Comparison of ENCODE assay signal across 8 cellular contexts in genomic region chr16:30875881-30876791, GRCh38. TPM values are rescaled to one million over a fixed set of nuclear protein-coding genes. Genes with fewer than 3 reads are reported as not detected.
DNase-seq lines count a peak whose midpoint lies in the region; ATAC-seq and TF ChIP-seq lines count a peak whose summit lies in the region.

No MANE protein-coding gene starts in this region.

- peak overlapping the region; percentile 92 to 95 for H3K9ac ChIP-seq in mucosa of rectum (ENCODE audit: low read depth in 1 of 2, low read length in 2 of 2)

- H3K4me1 ChIP-seq in SJCRH30 (peaks cover 5% of the 10 kb centered on the region; the same call in 1 of the 2 replicates), mucosa of rectum (ENCODE audit: control insufficient read depth in 2 of 2, insufficient read depth in 2 of 2, low read length in 2 of 2) (peaks cover 18 to 25% of the 10 kb centered on the region in 2 donors)

- DNase-seq in DMS53 (lab: John Stamatoyannopoulos, UW) (peak; percentile 51), DMS53 treated with DMSO at 0.1 percent for 48 hours (lab: John Stamatoyannopoulos, UW; ENCODE audit: unreplicated experiment) (no peak), SJCRH30 (peak; percentile 26 to 48), choroid plexus epithelial cell (ENCODE audit: low read depth) (peak; percentile 25), NCI-H2196 (lab: John Stamatoyannopoulos, UW; ENCODE audit: unreplicated experiment) (no peak), G401 (ENCODE audit: low spot score) (no peak)

- H3K27ac ChIP-seq in SJCRH30 (peak overlapping the region; percentile 81), mucosa of rectum (ENCODE audit: low read depth in 2 of 2, low read length in 2 of 2) (peak overlapping the region; percentile 94 to 97)

- H3K36me3 ChIP-seq in SJCRH30 (no peaks in the 10 kb centered on the region), mucosa of rectum (ENCODE audit: control insufficient read depth in 2 of 2, insufficient read depth in 2 of 2, low read length in 2 of 2) (peaks cover 9 to 10% of the 10 kb centered on the region in 2 donors)

- no peaks in the 10 kb centered on the region for H3K9me3 ChIP-seq in SJCRH30 (replicated peaks)
- no peaks in the 10 kb centered on the region for H3K9me3 ChIP-seq in mucosa of rectum (ENCODE audit: control insufficient read depth in 2 of 2, low read length in 2 of 2)

- peak; percentile 32 for ATAC-seq in HG02588 (IDR thresholded peaks at IDR 0.05; ENCODE audit: unreplicated experiment)

- in situ Hi-C loops in G401 (cut with HindIII; ENCODE audit: low sequenced_read_pairs): no loop called here

- H3K27me3 ChIP-seq in SJCRH30: no peaks in the 10 kb centered on the region
- H3K27me3 ChIP-seq in mucosa of rectum (ENCODE audit: control insufficient read depth in 2 of 2, insufficient read depth in 2 of 2, low read length in 2 of 2): no peaks in the 10 kb centered on the region

- no peak for TF ChIP-seq CTCF in choroid plexus epithelial cell (conservative IDR thresholded peaks at IDR 0.05; ENCODE audit: low read depth, low read length)

- H3K4me3 ChIP-seq in SJCRH30: peak overlapping the region; percentile 74
- peak overlapping the region; percentile 88 for H3K4me3 ChIP-seq in choroid plexus epithelial cell (ENCODE audit: low read depth, low read length)
- H3K4me3 ChIP-seq in mucosa of rectum (ENCODE audit: low read length in 2 of 2): peak overlapping the region; percentile 75 to 96

RNA-seq across cellular contexts. Expression of gene BCL7C, which starts 17.7 kb away (rescaled TPM):
- total RNA-seq in SJCRH30 (2014; rRNA removed; shearing (Covaris generic)): 28.1 and 30.3 TPM in 2 replicates
- total RNA-seq in G401 (2014; rRNA removed; shearing (Covaris generic)): 58.1 and 89.3 TPM in 2 replicates

RNA-seq across cellular contexts. Expression of gene CTF1, which starts 20.3 kb away (rescaled TPM):
- total RNA-seq in SJCRH30 (2014; rRNA removed; shearing (Covaris generic)): 1.3 and 1.4 TPM in 2 replicates
- total RNA-seq in G401 (2014; rRNA removed; shearing (Covaris generic)): 2.1 and 2.4 TPM in 2 replicates

RNA-seq across cellular contexts. Expression of gene FBXL19, which starts 47.2 kb away (rescaled TPM):
- 14.2 and 14.4 TPM in 2 replicates for total RNA-seq in SJCRH30 (2014; rRNA removed; shearing (Covaris generic))
- 67.1 and 85.6 TPM in 2 replicates for total RNA-seq in G401 (2014; rRNA removed; shearing (Covaris generic))

Comparison
In these comparisons a context has a peak if more than half of its experiments do, and no peak if none do; other contexts are left out.
1. DNase-seq: peak in DMS53 (single experiment), SJCRH30 (2 of 2) and choroid plexus epithelial cell (single experiment); none in DMS53 treated with DMSO at 0.1 percent for 48 hours (single experiment), NCI-H2196 (single experiment) and G401 (single experiment).
2. Peak in every context shown above with its lines, with median percentiles within 50 percentile points of each other: H3K4me3 ChIP-seq.